Comparison of ENCODE assay signal across 14 cellular contexts in the genomic region with DNA sequence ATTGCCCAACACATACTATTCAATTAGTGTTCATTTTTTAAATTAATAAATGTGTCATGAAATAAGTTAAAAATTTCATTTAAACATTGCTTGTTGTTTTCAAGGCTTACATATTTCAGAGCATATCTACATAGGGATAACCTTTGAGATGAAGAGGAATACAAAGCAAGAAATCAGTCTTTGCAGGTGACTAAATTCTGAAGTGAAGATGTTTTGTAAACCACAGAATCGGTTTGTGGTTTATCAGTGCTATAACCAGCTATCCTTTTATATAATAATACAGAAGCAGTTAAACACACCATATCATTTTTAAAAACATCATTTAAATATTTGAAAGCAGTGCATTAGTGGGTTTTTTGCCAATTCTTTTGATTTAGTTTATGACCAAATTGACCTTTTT. TPM values are rescaled to one million over a fixed set of nuclear protein-coding genes. Genes with fewer than 3 reads are reported as not detected.
DNase-seq lines count a peak whose midpoint lies in the region; ATAC-seq and TF ChIP-seq lines count a peak whose summit lies in the region.
"Had no signal": no experiment of that assay in that cellular context is flagged by ENCODE, and none has a peak within 500 bp of the region (broad histone marks: within the 10 kb centered on the region; RNA-seq: fewer than 3 reads in every experiment).

No MANE protein-coding gene starts in this region.

- H3K9me3 Mint-ChIP-seq in GM23338: no peaks in the 10 kb centered on the region
- H3K9me3 Mint-ChIP-seq: activated T-cell treated with anti-CD3 and anti-CD28 coated beads, Interleukin-2, amount 50 U/mL, for 4 hours had no signal

- DNase-seq in GM13976 (ENCODE audit: low spot score) (peak; percentile 48), NCI-H2196 treated with DMSO at 0.1 percent for 48 hours (lab: John Stamatoyannopoulos, UW; ENCODE audit: unreplicated experiment) (no peak), NOMO-1 (lab: John Stamatoyannopoulos, UW; ENCODE audit: unreplicated experiment in 2 of 2) (no peak), GM23338 (ENCODE audit: low spot score) (no peak)
- DNase-seq in activated CD4-positive, alpha-beta T cell treated with anti-CD3 and anti-CD28 coated beads, Interleukin-2, amount 50 U/mL, for 4 hours: no peak
- DNase-seq: activated T-cell treated with anti-CD3 and anti-CD28 coated beads, Interleukin-2, amount 50 U/mL, for 4 hours; BE2C; Karpas-422; stimulated activated CD4-positive, alpha-beta T cell treated with anti-CD3 and anti-CD28 coated beads, Interleukin-1b, Interleukin-23, amount 100 ng/mL, for 48 hours had no signal

- no peaks in the 10 kb centered on the region for H3F3A ChIP-seq in GM23338 (replicated peaks; ENCODE audit: low read depth)

- no peaks in the 10 kb centered on the region for H3K27me3 Mint-ChIP-seq in GM23338 (ENCODE audit: insufficient read depth, low read depth, poor library complexity)

- no peak overlapping the region for H3K27ac ChIP-seq in GM23338 (ENCODE audit: low read depth)
- H3K27ac ChIP-seq: parathyroid adenoma had no signal

- H3K4me2 ChIP-seq in GM23338: no peak overlapping the region

- H3K27me3 ChIP-seq in GM23338 (ENCODE audit: insufficient read depth): no peaks in the 10 kb centered on the region

- H3K36me3 ChIP-seq in GM23338 (ENCODE audit: insufficient read depth): no peaks in the 10 kb centered on the region
- H3K36me3 ChIP-seq: BE2C had no signal

- no peaks in the 10 kb centered on the region for H4K20me1 ChIP-seq in GM23338 (replicated peaks; ENCODE audit: insufficient read depth)

- H3K4me3 ChIP-seq in GM23338: no peak overlapping the region

- no peaks in the 10 kb centered on the region; the same call in 1 of the 2 replicates for H3K9me2 ChIP-seq in GM23338 (ENCODE audit: insufficient read depth)

- ATAC-seq in GM19351 (IDR thresholded peaks at IDR 0.05; ENCODE audit: unreplicated experiment): peak; percentile 77
- ATAC-seq in HG02798 (IDR thresholded peaks at IDR 0.05; ENCODE audit: poor library complexity, unreplicated experiment): peak; percentile 79
- ATAC-seq in HG03565 (IDR thresholded peaks at IDR 0.05; ENCODE audit: unreplicated experiment): peak; percentile 53
- no peak for ATAC-seq in GM23338
- ATAC-seq: Panc1 had no signal

- no peaks in the 10 kb centered on the region for H3K4me1 ChIP-seq in GM23338 (ENCODE audit: insufficient read depth)
- H3K4me1 ChIP-seq: BE2C, parathyroid adenoma had no signal

- TF ChIP-seq CTCF in GM13976 (IDR thresholded peaks at IDR 0.05; ENCODE audit: borderline replicate concordance, control extremely low read depth, extremely low read depth, insufficient read depth, missing control alignments) (no peak), GM23338 (conservative IDR thresholded peaks at IDR 0.05; ENCODE audit: low read depth in 2 of 2) (no peak)

- H3K4me3 Mint-ChIP-seq in GM23338: no peak overlapping the region
- H3K4me3 Mint-ChIP-seq: activated T-cell treated with anti-CD3 and anti-CD28 coated beads, Interleukin-2, amount 50 U/mL, for 4 hours had no signal

- no peak overlapping the region for H3K27ac Mint-ChIP-seq in GM23338

- H3K79me2 ChIP-seq in GM23338 (replicated peaks; ENCODE audit: insufficient read depth): no peaks in the 10 kb centered on the region
- H3K79me2 ChIP-seq: parathyroid adenoma had no signal

- no peaks in the 10 kb centered on the region for H3K36me3 Mint-ChIP-seq in GM23338 (ENCODE audit: low read depth)

- no peaks in the 10 kb centered on the region for H3K4me1 Mint-ChIP-seq in GM23338

- in situ Hi-C loops in GM13976 (cut with MboI; ENCODE audit: low sequenced_read_pairs, unreplicated experiment): no loop called here

- no peak overlapping the region for H2AFZ ChIP-seq in GM23338
- H2AFZ ChIP-seq: parathyroid adenoma had no signal

TF ChIP-seq in GM23338, 12 proteins besides CTCF, POLR2A, EP300 and RAD21:
- TF ChIP-seq, protein P1, sequence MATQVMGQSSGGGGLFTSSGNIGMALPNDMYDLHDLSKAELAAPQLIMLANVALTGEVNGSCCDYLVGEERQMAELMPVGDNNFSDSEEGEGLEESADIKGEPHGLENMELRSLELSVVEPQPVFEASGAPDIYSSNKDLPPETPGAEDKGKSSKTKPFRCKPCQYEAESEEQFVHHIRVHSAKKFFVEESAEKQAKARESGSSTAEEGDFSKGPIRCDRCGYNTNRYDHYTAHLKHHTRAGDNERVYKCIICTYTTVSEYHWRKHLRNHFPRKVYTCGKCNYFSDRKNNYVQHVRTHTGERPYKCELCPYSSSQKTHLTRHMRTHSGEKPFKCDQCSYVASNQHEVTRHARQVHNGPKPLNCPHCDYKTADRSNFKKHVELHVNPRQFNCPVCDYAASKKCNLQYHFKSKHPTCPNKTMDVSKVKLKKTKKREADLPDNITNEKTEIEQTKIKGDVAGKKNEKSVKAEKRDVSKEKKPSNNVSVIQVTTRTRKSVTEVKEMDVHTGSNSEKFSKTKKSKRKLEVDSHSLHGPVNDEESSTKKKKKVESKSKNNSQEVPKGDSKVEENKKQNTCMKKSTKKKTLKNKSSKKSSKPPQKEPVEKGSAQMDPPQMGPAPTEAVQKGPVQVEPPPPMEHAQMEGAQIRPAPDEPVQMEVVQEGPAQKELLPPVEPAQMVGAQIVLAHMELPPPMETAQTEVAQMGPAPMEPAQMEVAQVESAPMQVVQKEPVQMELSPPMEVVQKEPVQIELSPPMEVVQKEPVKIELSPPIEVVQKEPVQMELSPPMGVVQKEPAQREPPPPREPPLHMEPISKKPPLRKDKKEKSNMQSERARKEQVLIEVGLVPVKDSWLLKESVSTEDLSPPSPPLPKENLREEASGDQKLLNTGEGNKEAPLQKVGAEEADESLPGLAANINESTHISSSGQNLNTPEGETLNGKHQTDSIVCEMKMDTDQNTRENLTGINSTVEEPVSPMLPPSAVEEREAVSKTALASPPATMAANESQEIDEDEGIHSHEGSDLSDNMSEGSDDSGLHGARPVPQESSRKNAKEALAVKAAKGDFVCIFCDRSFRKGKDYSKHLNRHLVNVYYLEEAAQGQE (IDR thresholded peaks at IDR 0.05; ENCODE audit: unreplicated experiment): no peak
- no peak for TF ChIP-seq CREB1 (CRISPR knock-in tag; IDR thresholded peaks at IDR 0.05; ENCODE audit: low read depth)
- no peak for TF ChIP-seq NANOG (IDR thresholded peaks at IDR 0.05; ENCODE audit: borderline replicate concordance)
- no peak for TF ChIP-seq ZNF331 (CRISPR knock-in tag; IDR thresholded peaks at IDR 0.05; ENCODE audit: low read depth)
- no peak for TF ChIP-seq STAT1 (IDR thresholded peaks at IDR 0.05; ENCODE audit: unreplicated experiment)
- TF ChIP-seq, protein P2, sequence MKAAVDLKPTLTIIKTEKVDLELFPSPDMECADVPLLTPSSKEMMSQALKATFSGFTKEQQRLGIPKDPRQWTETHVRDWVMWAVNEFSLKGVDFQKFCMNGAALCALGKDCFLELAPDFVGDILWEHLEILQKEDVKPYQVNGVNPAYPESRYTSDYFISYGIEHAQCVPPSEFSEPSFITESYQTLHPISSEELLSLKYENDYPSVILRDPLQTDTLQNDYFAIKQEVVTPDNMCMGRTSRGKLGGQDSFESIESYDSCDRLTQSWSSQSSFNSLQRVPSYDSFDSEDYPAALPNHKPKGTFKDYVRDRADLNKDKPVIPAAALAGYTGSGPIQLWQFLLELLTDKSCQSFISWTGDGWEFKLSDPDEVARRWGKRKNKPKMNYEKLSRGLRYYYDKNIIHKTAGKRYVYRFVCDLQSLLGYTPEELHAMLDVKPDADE (IDR thresholded peaks at IDR 0.05): no peak
- no peak for TF ChIP-seq EZH2 (IDR thresholded peaks at IDR 0.05; ENCODE audit: low read depth, unreplicated experiment)
- no peak for TF ChIP-seq POLR2AphosphoS5 (IDR thresholded peaks at IDR 0.05; ENCODE audit: low read depth)
- TF ChIP-seq ZNF114 (CRISPR knock-in tag; IDR thresholded peaks at IDR 0.05): no peak

RNA-seq across cellular contexts. Expression of a gene that starts 26.9 kb away (rescaled TPM):
- 0.43 and 0.63 TPM in 2 replicates for total RNA-seq in GM23338 (2014; rRNA removed; shearing (Covaris generic))
- 0.58 and 0.66 TPM in 2 replicates for polyA plus RNA-seq in GM23338 (2016; fragmentation: Nextera tagmentation; extraction: Ambion mirVana)

RNA-seq across cellular contexts. Expression of a gene that starts 59.4 kb away (rescaled TPM):
- total RNA-seq in GM23338 (2014; rRNA removed; shearing (Covaris generic)): 25.5 and 28.0 TPM in 2 replicates
- polyA plus RNA-seq in GM23338 (2016; fragmentation: Nextera tagmentation; extraction: Ambion mirVana): 17.5 and 18.5 TPM in 2 replicates
